Comparison of ENCODE assay signal across 27 cellular contexts in genomic region chr6:106076139-106076538, GRCh38.
"Had no signal": no experiment of that assay in that cellular context is flagged by ENCODE, and none has a peak within 500 bp of the region (broad histone marks: within the 10 kb centered on the region; RNA-seq: fewer than 3 reads in every experiment).

No MANE protein-coding gene starts in this region.

- FAIRE-seq: urothelium cell line had no signal

- H3K9me3 ChIP-seq: stomach, suprapubic skin, testis, thoracic aorta, thyroid gland, tibial artery, tibial nerve, transverse colon, upper lobe of left lung, upper lobe of right lung, uterus, vagina had no signal

- ATAC-seq: stimulated activated effector memory CD8-positive, alpha-beta T cell treated with anti-CD3 and anti-CD28 coated beads, Interleukin-12 subunit alpha, Interleukin-12 subunit beta, amount 100 ng/mL, for 72 hours; stimulated activated memory B cell treated with anti-CD40 and anti-IgM and Interleukin-4, amounts not matched to agents 10 μg/mL and 1 μg/mL and 100 μg/mL, for 72 hours; stimulated activated naive B cell treated with anti-CD40 and anti-IgM and Interleukin-4, amounts not matched to agents 10 μg/mL and 1 μg/mL and 100 μg/mL, for 72 hours; stimulated activated naive CD8-positive, alpha-beta T cell treated with anti-CD3 and anti-CD28 coated beads, Interleukin-15, amount 100 ng/mL, for 72 hours; stimulated activated naive CD8-positive, alpha-beta T cell treated with anti-CD3 and anti-CD28 coated beads, Interleukin-15, Interleukin-2, amounts not matched to agents 100 U/mL and 50 U/mL, for 24 hours; upper lobe of right lung had no signal

- H3K36me3 ChIP-seq: stomach, suprapubic skin, thoracic aorta, thyroid gland, tibial artery, tibial nerve, transverse colon, upper lobe of left lung, upper lobe of right lung, uterus, vagina had no signal

- H3K4me3 ChIP-seq: stomach, suprapubic skin, testis, thoracic aorta, thyroid gland, tibial artery, tibial nerve, transverse colon, upper lobe of left lung, upper lobe of right lung, uterus, vagina had no signal

- H3K4me1 ChIP-seq: suprapubic skin, testis, thyroid gland, tibial artery, tibial nerve, transverse colon, upper lobe of left lung, upper lobe of right lung, uterus, vagina had no signal

- H3K27ac ChIP-seq: stomach, suprapubic skin, testis, thoracic aorta, thyroid gland, tibial artery, tibial nerve, transverse colon, upper lobe of left lung, upper lobe of right lung, uterus, vagina had no signal

- DNase-seq: stimulated activated CD4-positive, alpha-beta T cell treated with anti-CD3 and anti-CD28 coated beads, Interleukin-2, amount 100 ng/mL, for 48 hours; stimulated activated CD4-positive, alpha-beta T cell treated with anti-CD3 and anti-CD28 coated beads, Interleukin-4, amount 100 ng/mL, for 1 hour; stimulated activated CD4-positive, alpha-beta T cell treated with anti-CD3 and anti-CD28 coated beads, Interleukin-4, amount 100 ng/mL, for 24 hours; stimulated activated CD4-positive, alpha-beta T cell treated with anti-CD3 and anti-CD28 coated beads, Interleukin-4, amount 100 ng/mL, for 4 hours; stimulated activated CD8-positive, alpha-beta memory T cell treated with anti-CD3 and anti-CD28 coated beads, Interleukin-4, amount 100 ng/mL, for 48 hours; stimulated activated naive B cell treated with anti-CD40 and anti-IgM and Interleukin-4, amounts not matched to agents 10 μg/mL and 1 μg/mL and 100 μg/mL, for 72 hours; stimulated activated naive CD4-positive, alpha-beta T cell; stimulated activated naive CD4-positive, alpha-beta T cell treated with Interleukin-2 at 50 U/mL for 16 hours; stimulated activated naive CD8-positive, alpha-beta T cell treated with anti-CD3 and anti-CD28 coated beads, Interleukin-15, amount 100 ng/mL, for 72 hours; stimulated activated naive CD8-positive, alpha-beta T cell treated with anti-CD3 and anti-CD28 coated beads, Interleukin-15, Interleukin-2, amounts not matched to agents 100 U/mL and 50 U/mL, for 24 hours; stomach; substantia nigra; testis; thyroid gland; tibial artery; transverse colon; trophoblast cell; upper lobe of left lung; upper lobe of right lung; uterus had no signal

- H3K27me3 ChIP-seq: suprapubic skin, testis, thyroid gland, upper lobe of left lung, upper lobe of right lung, uterus, vagina had no signal
